ENCODE assay signal across 8 cellular contexts in the genomic region with DNA sequence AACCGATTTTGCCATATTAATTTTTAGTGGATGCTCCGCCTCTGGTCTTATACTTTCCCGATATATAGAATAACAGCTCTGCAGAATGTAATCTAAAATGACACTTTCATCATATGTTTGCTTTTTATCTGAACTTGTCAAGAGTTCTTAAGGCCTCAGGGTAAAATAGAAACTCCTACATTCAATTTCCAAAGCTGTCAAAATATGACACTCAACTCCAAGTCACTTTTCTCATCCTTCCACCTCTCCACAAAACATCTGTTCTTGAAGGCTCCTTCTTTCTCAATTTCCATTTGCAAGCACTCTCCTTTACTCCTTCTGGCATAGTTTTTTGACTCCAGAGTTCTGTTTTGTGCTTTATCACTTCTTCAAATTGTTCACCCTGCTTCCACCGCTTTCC.
"Had no signal": no experiment of that assay in that cellular context is flagged by ENCODE, and none has a peak within 500 bp of the region (broad histone marks: within the 10 kb centered on the region; RNA-seq: fewer than 3 reads in every experiment).

No MANE protein-coding gene starts in this region.

- H2AFZ ChIP-seq: GM23248, GM23338 had no signal

- ATAC-seq: GM23338, HCT116 had no signal

- H3K36me3 ChIP-seq: HAP-1 had no signal

- H3K27ac ChIP-seq: GM23248 had no signal

- H3K4me3 Mint-ChIP-seq: GM23338, H9, HFFc6 had no signal

- DNase-seq: GM23248, GOT3, H7, H9, HFFc6 had no signal

- H3K27ac Mint-ChIP-seq: GM23338, H9, HFFc6 had no signal

- H3K4me2 ChIP-seq: GM23338 had no signal

- H3K4me3 ChIP-seq: GM23248, GM23338, HAP-1 had no signal

- H3K4me1 Mint-ChIP-seq: H9 had no signal

- H3K9ac ChIP-seq: GM23248 had no signal
